2 cellular contexts compared by ENCODE assay signal in genomic region chr6:56692586-56693245, GRCh38.
TF ChIP-seq lines count a peak whose summit lies in the region.

No MANE protein-coding gene starts in this region.

TF ChIP-seq in IMR-90, 13 proteins besides CTCF, POLR2A, EP300 and RAD21:
- no peak for TF ChIP-seq CHD1 (IDR thresholded peaks at IDR 0.05; ENCODE audit: low read depth, low read length)
- peak; percentile 98 for TF ChIP-seq CEBPB (IDR thresholded peaks at IDR 0.05; ENCODE audit: low read depth, low read length)

TF ChIP-seq in HepG2, 621 proteins besides CTCF, POLR2A, EP300 and RAD21 (continues in another document):
- TF ChIP-seq CEBPB (IDR thresholded peaks at IDR 0.05; ENCODE audit: borderline replicate concordance, low read depth, low read length) (peak; percentile 95), EEA1 (CRISPR knock-in tag; IDR thresholded peaks at IDR 0.05; ENCODE audit: borderline replicate concordance) (no peak), NR2C2 (CRISPR knock-in tag; IDR thresholded peaks at IDR 0.05; ENCODE audit: borderline replicate concordance) (0 out of 2 replicates have a peak, but pooled peaks have one; percentile 6), DPF2 (CRISPR knock-in tag; IDR thresholded peaks at IDR 0.05; ENCODE audit: borderline replicate concordance, low read depth) (peak; percentile 42), ISL2 (CRISPR knock-in tag; IDR thresholded peaks at IDR 0.05) (peak; percentile 13; the same call in 1 of the 2 replicates), ZNF562 (CRISPR knock-in tag; IDR thresholded peaks at IDR 0.05; ENCODE audit: borderline replicate concordance) (no peak), XRCC5 (optimal IDR thresholded peaks at IDR 0.05; ENCODE audit: low read length) (no peak), SKI (IDR thresholded peaks at IDR 0.05; ENCODE audit: partially characterized antibody) (no peak), U2AF2 (IDR thresholded peaks at IDR 0.05; ENCODE audit: low read depth, low read length) (no peak), ATF7-NPFF (CRISPR knock-in tag; IDR thresholded peaks at IDR 0.05; ENCODE audit: low read depth) (0 out of 2 replicates have a peak, but pooled peaks have one; percentile 39), ZNF180 (CRISPR knock-in tag; IDR thresholded peaks at IDR 0.05; ENCODE audit: borderline replicate concordance, low read depth) (no peak), ZNF468 (CRISPR knock-in tag; IDR thresholded peaks at IDR 0.05) (no peak), PAXIP1 (CRISPR knock-in tag; conservative IDR thresholded peaks at IDR 0.05) (peak; percentile 42; the same call in 1 of the 2 replicates), CEBPG (CRISPR knock-in tag; IDR thresholded peaks at IDR 0.05) (peak; percentile 90), KAT2B (IDR thresholded peaks at IDR 0.05; ENCODE audit: borderline replicate concordance, low read depth, low read length) (no peak), HES4 (CRISPR knock-in tag; IDR thresholded peaks at IDR 0.05; ENCODE audit: borderline replicate concordance) (no peak), CREB3 (CRISPR knock-in tag; IDR thresholded peaks at IDR 0.05) (no peak), ATF3 (CRISPR knock-in tag; IDR thresholded peaks at IDR 0.05) (0 out of 2 replicates have a peak, but pooled peaks have one; percentile 20), DRAP1 (CRISPR knock-in tag; IDR thresholded peaks at IDR 0.05) (no peak), TOE1 (CRISPR knock-in tag; IDR thresholded peaks at IDR 0.05) (0 out of 2 replicates have a peak, but pooled peaks have one; percentile 11), ZNF841 (CRISPR knock-in tag; IDR thresholded peaks at IDR 0.05; ENCODE audit: borderline replicate concordance) (no peak), SRF (IDR thresholded peaks at IDR 0.05; ENCODE audit: low read depth, low read length) (no peak), ARNT2 (CRISPR knock-in tag; IDR thresholded peaks at IDR 0.05; ENCODE audit: low read depth) (0 out of 2 replicates have a peak, but pooled peaks have one; percentile 31), SATB2 (CRISPR knock-in tag; IDR thresholded peaks at IDR 0.05) (peak; percentile 70; the same call in 1 of the 2 replicates), ZNF577 (CRISPR knock-in tag; IDR thresholded peaks at IDR 0.05; ENCODE audit: borderline replicate concordance, low read depth) (no peak), MAX (IDR thresholded peaks at IDR 0.05) (peak; percentile 31; the same call in 1 of the 2 replicates), KMT2B (CRISPR knock-in tag; IDR thresholded peaks at IDR 0.05) (no peak), ZNF101 (CRISPR knock-in tag; IDR thresholded peaks at IDR 0.05; ENCODE audit: borderline replicate concordance, low read depth) (no peak), JARID2 (CRISPR knock-in tag; IDR thresholded peaks at IDR 0.05; ENCODE audit: insufficient replicate concordance) (no peak), ZNF343 (CRISPR knock-in tag; IDR thresholded peaks at IDR 0.05) (no peak), MBNL3 (CRISPR knock-in tag; conservative IDR thresholded peaks at IDR 0.05) (no peak), ZFP62 (CRISPR knock-in tag; IDR thresholded peaks at IDR 0.05) (no peak), KMT2A (CRISPR knock-in tag; IDR thresholded peaks at IDR 0.05) (peak; percentile 11; the same call in 1 of the 2 replicates), ZNF329 (CRISPR knock-in tag; IDR thresholded peaks at IDR 0.05; ENCODE audit: low read depth) (no peak), ZSCAN9 (CRISPR knock-in tag; IDR thresholded peaks at IDR 0.05; ENCODE audit: borderline replicate concordance) (no peak), SOX13 (IDR thresholded peaks at IDR 0.05) (no peak), SOX13 (CRISPR knock-in tag; conservative IDR thresholded peaks at IDR 0.05 in 1 of 2, IDR thresholded peaks at IDR 0.05 in 1 of 2) (0 out of 4 replicates have a peak, but pooled peaks of 1 of the 2 experiments have one; percentile 28), FOXK1 (CRISPR knock-in tag; IDR thresholded peaks at IDR 0.05; ENCODE audit: borderline replicate concordance, low read depth) (peak; percentile 76; the same call in 1 of the 2 replicates), ZNF609 (CRISPR knock-in tag; IDR thresholded peaks at IDR 0.05; ENCODE audit: borderline replicate concordance) (0 out of 2 replicates have a peak, but pooled peaks have one; percentile 12), ZSCAN25 (CRISPR knock-in tag; IDR thresholded peaks at IDR 0.05) (no peak), JUNB (CRISPR knock-in tag; IDR thresholded peaks at IDR 0.05; ENCODE audit: borderline replicate concordance) (no peak), NR1H2 (CRISPR knock-in tag; IDR thresholded peaks at IDR 0.05; ENCODE audit: borderline replicate concordance, low read depth) (no peak), KLF6 (CRISPR knock-in tag; IDR thresholded peaks at IDR 0.05) (peak; percentile 20; the same call in 1 of the 2 replicates), ZXDC (CRISPR knock-in tag; IDR thresholded peaks at IDR 0.05) (no peak), ZIK1 (CRISPR knock-in tag; IDR thresholded peaks at IDR 0.05; ENCODE audit: borderline replicate concordance, low read depth) (no peak), ZNF331 (CRISPR knock-in tag; IDR thresholded peaks at IDR 0.05) (no peak), PCBP1 (IDR thresholded peaks at IDR 0.05; ENCODE audit: borderline replicate concordance, low read depth, low read length) (no peak), ETV5 (CRISPR knock-in tag; IDR thresholded peaks at IDR 0.05; ENCODE audit: borderline replicate concordance) (peak; percentile 17; the same call in 1 of the 2 replicates), SMYD3 (CRISPR knock-in tag; IDR thresholded peaks at IDR 0.05) (no peak), GATAD1 (CRISPR knock-in tag; IDR thresholded peaks at IDR 0.05) (no peak), ZNF33B (CRISPR knock-in tag; IDR thresholded peaks at IDR 0.05) (0 out of 2 replicates have a peak, but pooled peaks have one; percentile 25), ELF3 (CRISPR knock-in tag; IDR thresholded peaks at IDR 0.05) (peak; percentile 77; the same call in 1 of the 2 replicates), BORCS8-MEF2B (CRISPR knock-in tag; IDR thresholded peaks at IDR 0.05) (no peak), ZNF256 (CRISPR knock-in tag; conservative IDR thresholded peaks at IDR 0.05) (no peak), FOXP1 (IDR thresholded peaks at IDR 0.05) (no peak), FOXP1 (CRISPR knock-in tag; IDR thresholded peaks at IDR 0.05) (peak; percentile 46), TFDP1 (CRISPR knock-in tag; IDR thresholded peaks at IDR 0.05; ENCODE audit: borderline replicate concordance) (no peak), SMC3 (IDR thresholded peaks at IDR 0.05; ENCODE audit: low read length) (0 out of 2 replicates have a peak, but pooled peaks have one; percentile 12), RAD51 (IDR thresholded peaks at IDR 0.05; ENCODE audit: borderline replicate concordance) (no peak), HDAC1 (CRISPR knock-in tag; IDR thresholded peaks at IDR 0.05) (peak; percentile 42; the same call in 1 of the 2 replicates), ZNF264 (CRISPR knock-in tag; IDR thresholded peaks at IDR 0.05) (0 out of 2 replicates have a peak, but pooled peaks have one; percentile 7), ZNF138 (CRISPR knock-in tag; IDR thresholded peaks at IDR 0.05; ENCODE audit: low read depth) (no peak), ZNF17 (CRISPR knock-in tag; IDR thresholded peaks at IDR 0.05) (no peak)
